19 cellular contexts compared by ENCODE assay signal in genomic region chr19:4055209-4055552, GRCh38.
"Had no signal": no experiment of that assay in that cellular context is flagged by ENCODE, and none has a peak within 500 bp of the region (broad histone marks: within the 10 kb centered on the region; RNA-seq: fewer than 3 reads in every experiment).

No MANE protein-coding gene starts in this region.

- H3K4me3 ChIP-seq: esophagus squamous epithelium, left lung, lung, neural progenitor cell, uterus had no signal

- H3K36me3 ChIP-seq: neural progenitor cell, uterus had no signal

- H3K9ac ChIP-seq: neural progenitor cell had no signal

- DNase-seq: activated CD4-positive, alpha-beta T cell treated with anti-CD3 and anti-CD28 coated beads for 4 hours; activated CD4-positive, alpha-beta T cell treated with anti-CD3 and anti-CD28 coated beads, Interleukin-2, amount 50 U/mL, for 4 hours; activated effector memory CD4-positive, alpha-beta T cell treated with anti-CD3 and anti-CD28 coated beads, Interleukin-2, amount 50 U/mL, for 16 hours; activated naive CD4-positive, alpha-beta T cell treated with anti-CD3 and anti-CD28 coated beads, Interleukin-2, amount 10 ng/mL, durations not matched to agents 7 days and 5 days; amniotic stem cell; caudate nucleus; cortex of kidney; endodermal cell; esophagus squamous epithelium; foreskin melanocyte; naive B cell; stimulated activated CD4-positive, alpha-beta T cell treated with anti-CD3 and anti-CD28 coated beads, Interleukin-2, amount 100 ng/mL, for 48 hours; stimulated activated naive CD4-positive, alpha-beta T cell treated with Interleukin-2 at 50 U/mL for 16 hours; uterus had no signal

- H3K4me1 ChIP-seq: neural progenitor cell had no signal

- H3K27me3 ChIP-seq: esophagus squamous epithelium, left lung, neural progenitor cell, uterus had no signal

- H3K9me3 ChIP-seq: esophagus squamous epithelium, left lung, uterus had no signal

- H3K27ac ChIP-seq: left lung, neural progenitor cell, uterus, VCaP had no signal

- H2AFZ ChIP-seq: neural progenitor cell had no signal

- H3K4me2 ChIP-seq: neural progenitor cell had no signal

- ATAC-seq: left lung, right cardiac atrium had no signal
